19 cellular contexts compared by ENCODE assay signal in genomic region chr19:11574689-11575088, GRCh38. TPM values are rescaled to one million over a fixed set of nuclear protein-coding genes. Genes with fewer than 3 reads are reported as not detected.
"Had no signal": no experiment of that assay in that cellular context is flagged by ENCODE, and none has a peak within 500 bp of the region (broad histone marks: within the 10 kb centered on the region; RNA-seq: fewer than 3 reads in every experiment).

No MANE protein-coding gene starts in this region.

- H3K79me2 ChIP-seq: hepatocyte had no signal

- H3K27ac ChIP-seq: body of pancreas, gastrocnemius medialis, hepatocyte, left ventricle myocardium inferior, transverse colon, VCaP had no signal

- DNase-seq: activated CD4-positive, alpha-beta T cell treated with anti-CD3 and anti-CD28 coated beads, Interleukin-2, amount 10 ng/mL, durations not matched to agents 24 days and 14 days; activated naive CD4-positive, alpha-beta T cell treated with anti-CD3 and anti-CD28 coated beads for 36 hours; amniotic stem cell; body of pancreas; central memory CD4-positive, alpha-beta T cell; cortex of kidney; effector memory CD4-positive, alpha-beta T cell; gastrocnemius medialis; kidney; left ventricle myocardium inferior; midbrain; retina; stimulated activated CD4-positive, alpha-beta T cell treated with anti-CD3 and anti-CD28 coated beads, Interleukin-4, amount 100 ng/mL, for 4 hours; substantia nigra; T-helper 1 cell; transverse colon had no signal

- H2AFZ ChIP-seq: hepatocyte had no signal

- ATAC-seq: body of pancreas, gastrocnemius medialis had no signal

- H3K4me2 ChIP-seq: hepatocyte had no signal

- H3K4me1 ChIP-seq: gastrocnemius medialis had no signal

- H3K9me3 Mint-ChIP-seq: activated CD4-positive, alpha-beta T cell treated with anti-CD3 and anti-CD28 coated beads, Interleukin-2, amount 10 ng/mL, durations not matched to agents 24 days and 14 days; activated naive CD4-positive, alpha-beta T cell treated with anti-CD3 and anti-CD28 coated beads for 36 hours; activated T-helper 1 cell treated with anti-CD3 and anti-CD28 coated beads, Interleukin-12 subunit alpha, Interleukin-12 subunit beta, Interleukin-2, Interleukin-4 antibody, amounts not matched to agents 30 ng/mL and 10 ng/mL and 1 ng/mL, durations not matched to agents 14 hours and 24 hours and 36 hours had no signal

- H3K36me3 ChIP-seq: gastrocnemius medialis, left ventricle myocardium inferior, transverse colon had no signal

- H3K27me3 ChIP-seq: body of pancreas, hepatocyte had no signal

- H3K27me3 Mint-ChIP-seq: activated CD4-positive, alpha-beta T cell treated with anti-CD3 and anti-CD28 coated beads, Interleukin-2, amount 10 ng/mL, durations not matched to agents 24 days and 14 days had no signal

- H3K9me3 ChIP-seq: body of pancreas, gastrocnemius medialis, left ventricle myocardium inferior, transverse colon had no signal

- FAIRE-seq: kidney had no signal

- H3K4me3 ChIP-seq: body of pancreas, gastrocnemius medialis, hepatocyte, left ventricle myocardium inferior, transverse colon had no signal

- H3K4me3 Mint-ChIP-seq: activated CD4-positive, alpha-beta T cell treated with anti-CD3 and anti-CD28 coated beads, Interleukin-2, amount 10 ng/mL, durations not matched to agents 24 days and 14 days; activated naive CD4-positive, alpha-beta T cell treated with anti-CD3 and anti-CD28 coated beads for 36 hours; activated T-helper 1 cell treated with anti-CD3 and anti-CD28 coated beads, Interleukin-12 subunit alpha, Interleukin-12 subunit beta, Interleukin-2, Interleukin-4 antibody, amounts not matched to agents 30 ng/mL and 10 ng/mL and 1 ng/mL, durations not matched to agents 14 hours and 24 hours and 36 hours had no signal

- H3K27ac Mint-ChIP-seq: activated CD4-positive, alpha-beta T cell treated with anti-CD3 and anti-CD28 coated beads, Interleukin-2, amount 10 ng/mL, durations not matched to agents 24 days and 14 days; activated naive CD4-positive, alpha-beta T cell treated with anti-CD3 and anti-CD28 coated beads for 36 hours; activated T-helper 1 cell treated with anti-CD3 and anti-CD28 coated beads, Interleukin-12 subunit alpha, Interleukin-12 subunit beta, Interleukin-2, Interleukin-4 antibody, amounts not matched to agents 30 ng/mL and 10 ng/mL and 1 ng/mL, durations not matched to agents 14 hours and 24 hours and 36 hours had no signal

RNA-seq across cellular contexts. Expression of gene CNN1, which starts 36.0 kb away (rescaled TPM):
- total RNA-seq: activated CD4-positive, alpha-beta T cell treated with anti-CD3 and anti-CD28 coated beads, Interleukin-2, amount 10 ng/mL, durations not matched to agents 24 days and 14 days; activated naive CD4-positive, alpha-beta T cell treated with anti-CD3 and anti-CD28 coated beads for 36 hours; activated T-helper 1 cell treated with anti-CD3 and anti-CD28 coated beads, Interleukin-12 subunit alpha, Interleukin-12 subunit beta, Interleukin-2, Interleukin-4 antibody, amounts not matched to agents 30 ng/mL and 10 ng/mL and 1 ng/mL, durations not matched to agents 14 hours and 24 hours and 36 hours had no signal
